In the genomic region with DNA sequence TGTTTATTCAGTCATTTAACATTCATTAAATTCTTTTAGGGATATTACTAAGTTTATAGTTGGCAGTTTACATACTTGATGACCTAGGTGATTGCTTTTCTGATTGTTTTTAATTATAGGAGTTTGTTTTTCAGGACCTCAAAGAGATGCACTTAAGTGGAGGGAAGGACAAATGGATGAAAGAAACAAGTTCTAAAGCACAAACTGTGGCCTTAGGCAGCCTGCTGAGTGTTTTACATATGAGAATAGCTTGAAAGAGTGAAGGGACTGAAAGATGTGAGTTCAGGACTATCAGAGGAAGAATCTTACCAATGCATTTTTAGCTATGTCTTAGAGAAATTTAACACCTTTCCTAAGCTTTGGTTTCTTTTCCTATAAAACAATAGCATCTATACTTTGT, we compare ENCODE assay signal across 29 cellular contexts.
"Had no signal": no experiment of that assay in that cellular context is flagged by ENCODE, and none has a peak within 500 bp of the region (broad histone marks: within the 10 kb centered on the region; RNA-seq: fewer than 3 reads in every experiment).

No MANE protein-coding gene starts in this region.

- H3K27ac ChIP-seq: ascending aorta, coronary artery, dorsolateral prefrontal cortex, gastroesophageal sphincter, hepatocyte, left lung, lower lobe of right lung, neutrophil, ovary, prostate gland, skin epidermis, testis, transverse colon had no signal

- H3K9me3 Mint-ChIP-seq: activated naive CD8-positive, alpha-beta T cell treated with anti-CD3 and anti-CD28 coated beads, Interleukin-2, amount 10 ng/mL, durations not matched to agents 7 days and 5 days; brain; effector memory CD8-positive, alpha-beta T cell; nephron progenitor cell had no signal

- H3K9me3 ChIP-seq: ascending aorta, gastroesophageal sphincter, left lung, lower lobe of right lung, neutrophil, ovary, prostate gland, testis, transverse colon had no signal

- H3K36me3 ChIP-seq: ascending aorta, left lung, lower lobe of right lung, neutrophil, ovary, prostate gland, transverse colon had no signal

- H3K27me3 Mint-ChIP-seq: activated naive CD8-positive, alpha-beta T cell treated with anti-CD3 and anti-CD28 coated beads, Interleukin-2, amount 10 ng/mL, durations not matched to agents 7 days and 5 days; brain; effector memory CD8-positive, alpha-beta T cell had no signal

- H3K27me3 ChIP-seq: ascending aorta, dorsolateral prefrontal cortex, gastroesophageal sphincter, hepatocyte, left lung, neutrophil, ovary, testis, transverse colon had no signal

- H3K27ac Mint-ChIP-seq: activated naive CD8-positive, alpha-beta T cell treated with anti-CD3 and anti-CD28 coated beads, Interleukin-2, amount 10 ng/mL, durations not matched to agents 7 days and 5 days; activated T-cell treated with anti-CD3 and anti-CD28 coated beads, Interleukin-2, amount 50 U/mL, for 72 hours; brain; nephron progenitor cell had no signal

- DNase-seq: activated CD4-positive, alpha-beta T cell treated with anti-CD3 and anti-CD28 coated beads for 4 hours; activated CD4-positive, alpha-beta T cell treated with anti-CD3 and anti-CD28 coated beads, Interleukin-2, amount 50 U/mL, for 4 hours; activated effector memory CD4-positive, alpha-beta T cell treated with Interleukin-2 at 50 U/mL for 16 hours; activated naive CD4-positive, alpha-beta T cell treated with Interleukin-2 at 50 U/mL for 16 hours; activated naive CD8-positive, alpha-beta T cell treated with anti-CD3 and anti-CD28 coated beads, Interleukin-2, amount 10 ng/mL, durations not matched to agents 7 days and 5 days; activated T-cell treated with anti-CD3 and anti-CD28 coated beads for 4 hours; activated T-cell treated with anti-CD3 and anti-CD28 coated beads, Interleukin-2, amount 50 U/mL, for 72 hours; dorsolateral prefrontal cortex; effector memory CD8-positive, alpha-beta T cell; left lung; lower lobe of right lung; mesenchymal stem cell; nephron progenitor cell; ovary; retina; stimulated activated CD4-positive, alpha-beta T cell treated with anti-CD3 and anti-CD28 coated beads, Interleukin-12 subunit alpha, Interleukin-12 subunit beta, amount 100 ng/mL, for 4 hours; stimulated activated CD4-positive, alpha-beta T cell treated with anti-CD3 and anti-CD28 coated beads, Interleukin-4, amount 100 ng/mL, for 1 hour; stimulated activated naive CD8-positive, alpha-beta T cell treated with anti-CD3 and anti-CD28 coated beads, Interleukin-15, Interleukin-2, amounts not matched to agents 100 U/mL and 50 U/mL, for 24 hours; testis; transverse colon had no signal

- H3K4me1 ChIP-seq: ascending aorta, gastroesophageal sphincter, left lung, lower lobe of right lung, prostate gland, testis, transverse colon had no signal

- H3K4me3 ChIP-seq: ascending aorta, coronary artery, dorsolateral prefrontal cortex, gastroesophageal sphincter, hepatocyte, left lung, lower lobe of right lung, ovary, prostate gland, skin epidermis, testis, transverse colon had no signal

- ATAC-seq: activated T-cell treated with anti-CD3 and anti-CD28 coated beads, Interleukin-2, amount 50 U/mL, for 72 hours; effector memory CD8-positive, alpha-beta T cell; gastroesophageal sphincter; left lung; lower lobe of right lung; sciatic nerve; stimulated activated naive CD8-positive, alpha-beta T cell treated with anti-CD3 and anti-CD28 coated beads, Interleukin-15, Interleukin-2, amounts not matched to agents 100 U/mL and 50 U/mL, for 24 hours had no signal

- H3K4me3 Mint-ChIP-seq: activated naive CD8-positive, alpha-beta T cell treated with anti-CD3 and anti-CD28 coated beads, Interleukin-2, amount 10 ng/mL, durations not matched to agents 7 days and 5 days; activated T-cell treated with anti-CD3 and anti-CD28 coated beads, Interleukin-2, amount 50 U/mL, for 72 hours; brain; effector memory CD8-positive, alpha-beta T cell; nephron progenitor cell had no signal

- H3K4me1 Mint-ChIP-seq: activated naive CD8-positive, alpha-beta T cell treated with anti-CD3 and anti-CD28 coated beads, Interleukin-2, amount 10 ng/mL, durations not matched to agents 7 days and 5 days; nephron progenitor cell had no signal
